Comparison of ENCODE assay signal across 10 cellular contexts in the genomic region with DNA sequence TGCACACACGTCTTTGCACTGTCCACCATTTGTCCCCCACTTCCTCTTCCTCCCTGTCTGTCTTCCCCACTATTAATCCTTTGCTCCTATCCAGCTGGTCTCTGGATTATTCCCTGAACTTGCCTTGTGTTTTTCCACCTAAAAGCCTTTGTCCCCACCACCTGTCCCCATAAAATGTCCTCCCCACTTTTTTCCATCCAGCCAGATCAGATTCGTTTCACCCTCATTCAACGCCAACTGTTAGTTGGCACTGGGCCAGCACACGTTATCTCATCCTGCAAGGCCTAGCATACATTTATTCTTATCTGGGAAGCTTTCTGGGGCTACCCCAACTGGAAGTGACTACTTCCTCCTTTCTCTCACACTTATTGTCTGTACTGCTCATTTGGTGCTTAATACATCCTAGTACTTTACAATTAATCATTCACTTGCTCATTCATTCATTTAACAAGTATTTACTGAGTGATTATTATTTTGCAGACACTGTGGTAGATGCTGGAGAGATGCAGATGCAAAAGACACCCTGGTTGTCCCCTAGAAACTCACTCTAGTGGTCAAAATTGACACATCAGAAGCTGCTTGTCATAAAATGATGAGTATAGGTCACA.
DNase-seq lines count a peak whose midpoint lies in the region; ATAC-seq and TF ChIP-seq lines count a peak whose summit lies in the region.
"Had no signal": no experiment of that assay in that cellular context is flagged by ENCODE, and none has a peak within 500 bp of the region (broad histone marks: within the 10 kb centered on the region; RNA-seq: fewer than 3 reads in every experiment).

No MANE protein-coding gene starts in this region.

- POLR2A ChIA-PET in HEK293T (lab: Yijun Ruan, JAX): no interaction called here

- intact Hi-C loops in breast epithelium (cut with DNase I; ENCODE audit: low total_unique reads): no loop called here

- no peaks in the 10 kb centered on the region for H3K4me1 ChIP-seq in breast epithelium

- H3K27ac ChIP-seq in breast epithelium: no peak overlapping the region
- H3K27ac ChIP-seq: SK-N-MC had no signal

- no peaks in the 10 kb centered on the region for H3K9me3 Mint-ChIP-seq in activated naive CD4-positive, alpha-beta T cell treated with anti-CD3 and anti-CD28 coated beads, Interleukin-2, amount 10 ng/mL, durations not matched to agents 7 days and 5 days
- H3K9me3 Mint-ChIP-seq in chondrocyte (ENCODE audit: low read depth): no peaks in the 10 kb centered on the region

- TF ChIP-seq CTCF in chondrocyte (IDR thresholded peaks at IDR 0.05) (no peak), breast epithelium (IDR thresholded peaks at IDR 0.05) (no peak)

- no peak overlapping the region for H3K4me3 ChIP-seq in breast epithelium
- H3K4me3 ChIP-seq: SK-N-MC had no signal

- no peak overlapping the region for H3K27ac Mint-ChIP-seq in activated naive CD4-positive, alpha-beta T cell treated with anti-CD3 and anti-CD28 coated beads, Interleukin-2, amount 10 ng/mL, durations not matched to agents 7 days and 5 days
- H3K27ac Mint-ChIP-seq in chondrocyte (ENCODE audit: unreplicated experiment): no peak overlapping the region
- H3K27ac Mint-ChIP-seq: stimulated activated naive CD8-positive, alpha-beta T cell treated with anti-CD3 and anti-CD28 coated beads, Interleukin-15, Interleukin-2, amounts not matched to agents 100 ng/mL and 50 ng/mL, for 24 hours had no signal

- CTCF ChIA-PET in HEK293T (lab: Yijun Ruan, JAX): interaction anchor here (0.9 to 1.2 kb wide), 2 partner anchors 191 to 787 kb away, joined by 3 to 4 read pairs; no protein-coding TSS in a partner anchor
- CTCF ChIA-PET in activated naive CD4-positive, alpha-beta T cell treated with anti-CD3 and anti-CD28 coated beads, Interleukin-2, amount 10 ng/mL, durations not matched to agents 7 days and 5 days (lab: Charles Lee): no interaction called here

- H3K4me1 Mint-ChIP-seq in activated naive CD4-positive, alpha-beta T cell treated with anti-CD3 and anti-CD28 coated beads, Interleukin-2, amount 10 ng/mL, durations not matched to agents 7 days and 5 days: no peaks in the 10 kb centered on the region
- no peaks in the 10 kb centered on the region for H3K4me1 Mint-ChIP-seq in chondrocyte (ENCODE audit: low read depth)

- peaks cover 26% of the 10 kb centered on the region for H3K27me3 Mint-ChIP-seq in activated naive CD4-positive, alpha-beta T cell treated with anti-CD3 and anti-CD28 coated beads, Interleukin-2, amount 10 ng/mL, durations not matched to agents 7 days and 5 days
- peaks cover 9% of the 10 kb centered on the region for H3K27me3 Mint-ChIP-seq in chondrocyte (ENCODE audit: low read depth)

- peak; percentile 72 for ATAC-seq in GM19438 (IDR thresholded peaks at IDR 0.05; ENCODE audit: low read depth, unreplicated experiment)
- peak; percentile 65 for ATAC-seq in HG03457 (IDR thresholded peaks at IDR 0.05; ENCODE audit: unreplicated experiment)

- no peaks in the 10 kb centered on the region for H3K27me3 ChIP-seq in breast epithelium

- no peaks in the 10 kb centered on the region for H3K9me3 ChIP-seq in breast epithelium

- H3K4me3 Mint-ChIP-seq in activated naive CD4-positive, alpha-beta T cell treated with anti-CD3 and anti-CD28 coated beads, Interleukin-2, amount 10 ng/mL, durations not matched to agents 7 days and 5 days: no peak overlapping the region
- no peak overlapping the region for H3K4me3 Mint-ChIP-seq in chondrocyte (ENCODE audit: unreplicated experiment)
- H3K4me3 Mint-ChIP-seq: stimulated activated naive CD8-positive, alpha-beta T cell treated with anti-CD3 and anti-CD28 coated beads, Interleukin-15, Interleukin-2, amounts not matched to agents 100 ng/mL and 50 ng/mL, for 24 hours had no signal

- TF ChIP-seq POLR2A in breast epithelium (IDR thresholded peaks at IDR 0.05): no peak

- DNase-seq in NCI-H774 (lab: John Stamatoyannopoulos, UW): peak; percentile 86
- peak; percentile 59 for DNase-seq in mucosa of gallbladder (ENCODE audit: low spot score)
- no peak for DNase-seq in HEK293T (ENCODE audit: extremely low spot score)
- DNase-seq in activated naive CD4-positive, alpha-beta T cell treated with anti-CD3 and anti-CD28 coated beads, Interleukin-2, amount 10 ng/mL, durations not matched to agents 7 days and 5 days: no peak
- DNase-seq in chondrocyte (ENCODE audit: low spot score): no peak
- DNase-seq in breast epithelium (ENCODE audit: low spot score in 2 of 2): no peak

- H3K36me3 ChIP-seq in breast epithelium: no peaks in the 10 kb centered on the region

- H3K36me3 Mint-ChIP-seq in activated naive CD4-positive, alpha-beta T cell treated with anti-CD3 and anti-CD28 coated beads, Interleukin-2, amount 10 ng/mL, durations not matched to agents 7 days and 5 days: no peaks in the 10 kb centered on the region
- no peaks in the 10 kb centered on the region for H3K36me3 Mint-ChIP-seq in chondrocyte (ENCODE audit: low read depth)

TF ChIP-seq in HEK293T, 16 proteins besides CTCF, POLR2A, EP300 and RAD21:
- no peak for TF ChIP-seq L3MBTL2 (conservative IDR thresholded peaks at IDR 0.05)
- TF ChIP-seq, protein P1, sequence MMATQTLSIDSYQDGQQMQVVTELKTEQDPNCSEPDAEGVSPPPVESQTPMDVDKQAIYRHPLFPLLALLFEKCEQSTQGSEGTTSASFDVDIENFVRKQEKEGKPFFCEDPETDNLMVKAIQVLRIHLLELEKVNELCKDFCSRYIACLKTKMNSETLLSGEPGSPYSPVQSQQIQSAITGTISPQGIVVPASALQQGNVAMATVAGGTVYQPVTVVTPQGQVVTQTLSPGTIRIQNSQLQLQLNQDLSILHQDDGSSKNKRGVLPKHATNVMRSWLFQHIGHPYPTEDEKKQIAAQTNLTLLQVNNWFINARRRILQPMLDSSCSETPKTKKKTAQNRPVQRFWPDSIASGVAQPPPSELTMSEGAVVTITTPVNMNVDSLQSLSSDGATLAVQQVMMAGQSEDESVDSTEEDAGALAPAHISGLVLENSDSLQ (IDR thresholded peaks at IDR 0.05): no peak
- no peak for TF ChIP-seq NFRKB (IDR thresholded peaks at IDR 0.05)
- TF ChIP-seq HDGF (IDR thresholded peaks at IDR 0.05; ENCODE audit: borderline replicate concordance): no peak
- TF ChIP-seq SUZ12 (IDR thresholded peaks at IDR 0.05): no peak
- TF ChIP-seq FOXK2 (IDR thresholded peaks at IDR 0.05): no peak
- no peak for TF ChIP-seq BHLHE40 (IDR thresholded peaks at IDR 0.05; ENCODE audit: borderline replicate concordance)
- no peak for TF ChIP-seq CTBP1 (IDR thresholded peaks at IDR 0.05; ENCODE audit: borderline replicate concordance)
- no peak for TF ChIP-seq SP1 (IDR thresholded peaks at IDR 0.05)
- TF ChIP-seq FOXM1 (IDR thresholded peaks at IDR 0.05; ENCODE audit: borderline replicate concordance): no peak
- no peak for TF ChIP-seq ARNT (IDR thresholded peaks at IDR 0.05)
- no peak for TF ChIP-seq ELF4 (IDR thresholded peaks at IDR 0.05)
- TF ChIP-seq ZNF384 (IDR thresholded peaks at IDR 0.05): no peak
- no peak for TF ChIP-seq LEF1 (IDR thresholded peaks at IDR 0.05; ENCODE audit: borderline replicate concordance)
- TF ChIP-seq FOXA1 (IDR thresholded peaks at IDR 0.05): no peak
- no peak for TF ChIP-seq TARDBP (IDR thresholded peaks at IDR 0.05)

Comparison
In these comparisons a context has a peak if more than half of its experiments do, and no peak if none do; other contexts are left out.
1. DNase-seq: peak in NCI-H774 (single experiment) and mucosa of gallbladder (single experiment); none in HEK293T (single experiment), activated naive CD4-positive, alpha-beta T cell treated with anti-CD3 and anti-CD28 coated beads, Interleukin-2, amount 10 ng/mL, durations not matched to agents 7 days and 5 days (single experiment), chondrocyte (single experiment) and breast epithelium (0 of 2).